8 cellular contexts compared by ENCODE assay signal in the genomic region with DNA sequence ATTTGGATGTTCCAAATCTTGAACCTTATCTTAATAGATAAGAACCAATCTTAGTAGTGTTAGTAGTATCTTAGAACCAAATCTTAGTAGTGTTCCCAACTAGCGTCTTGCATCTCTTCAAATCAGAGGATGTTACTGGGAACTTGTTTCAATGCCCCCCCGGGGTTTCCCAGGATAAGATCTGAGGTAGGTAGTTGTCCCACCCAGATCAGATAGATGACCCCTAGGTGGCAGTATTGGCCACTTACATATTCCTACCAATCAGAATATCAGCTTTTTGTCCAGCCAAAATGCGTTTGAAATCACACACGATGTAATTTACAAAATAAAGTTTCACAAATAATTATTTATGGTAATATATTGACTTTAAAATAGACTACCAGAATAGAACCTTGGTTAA.
A peak's percentile ranks its signal among the peaks of the same experiment; 100 is the strongest.
DNase-seq lines count a peak whose midpoint lies in the region; FAIRE-seq and TF ChIP-seq lines count a peak whose summit lies in the region.

No MANE protein-coding gene starts in this region.

- no peaks in the 10 kb centered on the region for H4K20me1 ChIP-seq in H1 (replicated peaks in 1 of 2; ENCODE audit: control insufficient read depth in 1 of 2, insufficient read depth in 2 of 2, low read length in 2 of 2)

- H2AFZ ChIP-seq in H1 (ENCODE audit: low read length), result no peak overlapping the region

- H3K4me1 ChIP-seq in H1 (replicated peaks in 1 of 4; ENCODE audit: control insufficient read depth in 3 of 4, insufficient read depth in 4 of 4, low read length in 3 of 4) (no peaks in the 10 kb centered on the region; a peak in 1 of 7 replicates), ascending aorta (no peaks in the 10 kb centered on the region), sigmoid colon (no peaks in the 10 kb centered on the region)

- H4K91ac ChIP-seq in H1 (replicated peaks; ENCODE audit: insufficient read length, low read length), result no peak overlapping the region

- H4K8ac ChIP-seq in H1 (ENCODE audit: extremely low read depth, insufficient read depth, low read length), result no peak overlapping the region

- TF ChIP-seq RAD21 in H1 (IDR thresholded peaks at IDR 0.05 in 1 of 2, conservative IDR thresholded peaks at IDR 0.05 in 1 of 2; ENCODE audit: low read depth in 2 of 2, low read length in 2 of 2), result peak; percentile 55 to 67

- H3K4me3 ChIP-seq in H1 (ENCODE audit: extremely low read depth in 1 of 4, insufficient read depth in 2 of 4, low read depth in 3 of 4, low read length in 4 of 4) (no peak overlapping the region), ascending aorta (no peak overlapping the region), sigmoid colon (no peak overlapping the region)

- no peak overlapping the region for H3K23ac ChIP-seq in H1 (ENCODE audit: insufficient read length)

- POLR2A ChIA-PET in H1 (lab: Charles Lee; ENCODE audit: partially characterized antibody), result no interaction called here

- H3K9ac ChIP-seq in H1 (replicated peaks in 1 of 4; ENCODE audit: extremely low read depth in 1 of 4, low read depth in 3 of 4, low read length in 3 of 4), result no peak overlapping the region

- no peak overlapping the region for H3K27ac ChIP-seq in H1 (ENCODE audit: low read depth, low read length)
- H3K27ac ChIP-seq in ascending aorta, result no peak overlapping the region
- no peak overlapping the region for H3K27ac ChIP-seq in sigmoid colon

- no peak overlapping the region for H3K56ac ChIP-seq in H1 (replicated peaks; ENCODE audit: insufficient read length, low read depth, low read length)

- CTCF ChIA-PET in H1 (lab: Charles Lee; ENCODE audit: partially characterized antibody), result interaction anchor here (1.0 to 3.5 kb wide), 4 partner anchors 9 to 210 kb away, joined by 3 to 18 read pairs (median 4); no protein-coding TSS in a partner anchor

- DNase-seq in AG08395 (ENCODE audit: low spot score), result peak; percentile 3
- peak; percentile 15 for DNase-seq in GM12891 (ENCODE audit: insufficient read length, low spot score)
- DNase-seq in H1 (ENCODE audit: low read depth in 1 of 2, low spot score in 2 of 2), result peak; percentile 7 to 49
- no peak for DNase-seq in dedifferentiated amniotic fluid mesenchymal stem cell (ENCODE audit: extremely low spot score)
- DNase-seq in inferior parietal cortex (ENCODE audit: extremely low spot score), result no peak
- no peak for DNase-seq in ascending aorta (ENCODE audit: low spot score in 2 of 2)
- DNase-seq in sigmoid colon, result no peak

- intact Hi-C loops in ascending aorta (cut with DNase I) (no loop called here), sigmoid colon (cut with DNase I) (no loop called here)

- no peak for FAIRE-seq in GM12891 (lab: Jason Lieb, UNC)
- FAIRE-seq in H1 (lab: Jason Lieb, UNC), result peak; percentile 52

- H2AK5ac ChIP-seq in H1 (ENCODE audit: low read depth, low read length), result no peak overlapping the region

- H2BK12ac ChIP-seq in H1 (ENCODE audit: low read depth, low read length), result no peak overlapping the region

- TF ChIP-seq EP300 in H1 (IDR thresholded peaks at IDR 0.05; ENCODE audit: borderline replicate concordance in 1 of 2, low read depth in 2 of 2, low read length in 2 of 2), result no peak
- no peak for TF ChIP-seq EP300 in sigmoid colon (IDR thresholded peaks at IDR 0.05)

- no peak overlapping the region for H3K18ac ChIP-seq in H1 (ENCODE audit: extremely low read depth, low read length)

- no peak overlapping the region for H2BK120ac ChIP-seq in H1 (replicated peaks; ENCODE audit: low read depth, low read length)

- TF ChIP-seq CTCF in LNCAP (IDR thresholded peaks at IDR 0.05) (peak; percentile 51), H1 (IDR thresholded peaks at IDR 0.05; ENCODE audit: control extremely low read depth in 1 of 3, insufficient read depth in 1 of 3, low read depth in 1 of 3, low read length in 3 of 3) (peak in 2 of 3 experiments; percentile 46 to 64; a peak in 3 of 4 replicates), ascending aorta (IDR thresholded peaks at IDR 0.05) (no peak), sigmoid colon (IDR thresholded peaks at IDR 0.05) (no peak)

- no peaks in the 10 kb centered on the region for H3K79me2 ChIP-seq in H1 (ENCODE audit: control insufficient read depth in 1 of 2, insufficient read depth in 2 of 2, low read length in 2 of 2)

- H2BK20ac ChIP-seq in H1 (ENCODE audit: low read length), result no peak overlapping the region

- no peak for TF ChIP-seq POLR2A in GM12891 (IDR thresholded peaks at IDR 0.05; ENCODE audit: low read depth, low read length)
- no peak for TF ChIP-seq POLR2A in H1 (IDR thresholded peaks at IDR 0.05; ENCODE audit: control extremely low read depth in 1 of 2, low read depth in 2 of 2, low read length in 2 of 2)
- no peak for TF ChIP-seq POLR2A in sigmoid colon (IDR thresholded peaks at IDR 0.05)

- H4K5ac ChIP-seq in H1 (ENCODE audit: insufficient read length, low read depth, low read length), result no peak overlapping the region

- H2BK5ac ChIP-seq in H1 (ENCODE audit: low read depth, low read length), result no peak overlapping the region

- no peaks in the 10 kb centered on the region for H3K23me2 ChIP-seq in H1 (ENCODE audit: low read depth, low read length)

- no peak overlapping the region for H3K4ac ChIP-seq in H1 (replicated peaks; ENCODE audit: insufficient read length, low read depth, low read length)

- H3K4me2 ChIP-seq in H1 (ENCODE audit: insufficient read depth in 1 of 2, low read depth in 2 of 2, low read length in 2 of 2), result no peak overlapping the region

- H2BK15ac ChIP-seq in H1 (ENCODE audit: low read length), result no peak overlapping the region

- H3K14ac ChIP-seq in H1 (ENCODE audit: insufficient read length), result no peak overlapping the region

- no peaks in the 10 kb centered on the region for H3K9me3 ChIP-seq in H1 (ENCODE audit: insufficient read depth in 2 of 2, low read depth in 1 of 2, low read length in 1 of 2)
- no peaks in the 10 kb centered on the region for H3K9me3 ChIP-seq in ascending aorta
- H3K9me3 ChIP-seq in sigmoid colon, result no peaks in the 10 kb centered on the region

- H3K27me3 ChIP-seq in H1 (replicated peaks in 1 of 4; ENCODE audit: control insufficient read depth in 3 of 4, extremely low read depth in 1 of 4, insufficient read depth in 3 of 4, low read length in 3 of 4) (peaks cover 0 to 1% (median 0%) of the 10 kb centered on the region in 4 experiments; a peak in 1 of 7 replicates), ascending aorta (no peaks in the 10 kb centered on the region), sigmoid colon (no peaks in the 10 kb centered on the region)

- 57% methylated on average over 4 of the region's 4 CpGs; no CpG with 5 or more reads in 1 of the 2 experiments for WGBS in H1 (ENCODE audit: extremely low coverage in 1 of 2, insufficient coverage in 1 of 2, insufficient read length in 1 of 2, insufficient replicate concordance in 2 of 2, low coverage in 1 of 2, low lambda C conversion rate in 2 of 2, missing lambda C conversion rate in 1 of 2), 2 experiments
- 56 to 59% methylated on average over 4 of the region's 4 CpGs for WGBS in sigmoid colon, 2 donors

- H3K79me1 ChIP-seq in H1 (ENCODE audit: low read depth, low read length), result no peaks in the 10 kb centered on the region

- H3K36me3 ChIP-seq in H1 (ENCODE audit: control insufficient read depth in 2 of 4, insufficient read depth in 4 of 4, low read length in 3 of 4) (no peaks in the 10 kb centered on the region), ascending aorta (no peaks in the 10 kb centered on the region), sigmoid colon (no peaks in the 10 kb centered on the region)

TF ChIP-seq in GM12891, 5 proteins besides CTCF, POLR2A, EP300 and RAD21:
- no peak for TF ChIP-seq PAX5 (IDR thresholded peaks at IDR 0.05; ENCODE audit: insufficient read depth, low read length, severe bottlenecking)
- no peak for TF ChIP-seq POLR2AphosphoS5 (IDR thresholded peaks at IDR 0.05; ENCODE audit: low read depth, low read length)
- no peak for TF ChIP-seq SPI1 (IDR thresholded peaks at IDR 0.05; ENCODE audit: low read depth, low read length)
- TF ChIP-seq TAF1 (IDR thresholded peaks at IDR 0.05; ENCODE audit: low read depth, low read length), result no peak
- TF ChIP-seq POU2F2 (IDR thresholded peaks at IDR 0.05; ENCODE audit: low read depth, low read length), result no peak

TF ChIP-seq in H1, 55 proteins besides CTCF, POLR2A, EP300 and RAD21:
- no peak for TF ChIP-seq BCL11A (IDR thresholded peaks at IDR 0.05; ENCODE audit: low read depth in 2 of 2, low read length in 2 of 2)
- TF ChIP-seq SIX5 (IDR thresholded peaks at IDR 0.05; ENCODE audit: low read depth, low read length), result no peak
- TF ChIP-seq RFX5 (IDR thresholded peaks at IDR 0.05; ENCODE audit: borderline replicate concordance, low read depth, low read length), result no peak
- no peak for TF ChIP-seq HDAC6 (IDR thresholded peaks at IDR 0.05; ENCODE audit: low read depth, low read length)
- TF ChIP-seq GABPA (IDR thresholded peaks at IDR 0.05; ENCODE audit: borderline replicate concordance, insufficient read depth, low read length), result no peak
- TF ChIP-seq EGR1 (IDR thresholded peaks at IDR 0.05; ENCODE audit: borderline replicate concordance, low read depth, low read length), result no peak
- TF ChIP-seq TAF1 (IDR thresholded peaks at IDR 0.05; ENCODE audit: low read depth, low read length), result no peak
- TF ChIP-seq BRCA1 (IDR thresholded peaks at IDR 0.05; ENCODE audit: low read depth, low read length), result no peak
- no peak for TF ChIP-seq KDM5A (IDR thresholded peaks at IDR 0.05; ENCODE audit: low read length)
- TF ChIP-seq ZNF274 (IDR thresholded peaks at IDR 0.05; ENCODE audit: borderline replicate concordance, extremely low read depth, low read length), result no peak

Comparison
In these comparisons a context has a peak if more than half of its experiments do, and no peak if none do; other contexts are left out.
1. DNase-seq: peak in AG08395 (single experiment), GM12891 (single experiment) and H1 (2 of 2); none in dedifferentiated amniotic fluid mesenchymal stem cell (single experiment), inferior parietal cortex (single experiment), ascending aorta (0 of 2) and sigmoid colon (single experiment).
2. CTCF ChIP-seq: peak in LNCAP (single experiment) and H1 (2 of 3); none in ascending aorta (0 of 3) and sigmoid colon (0 of 4).